9 cellular contexts compared by ENCODE assay signal in the genomic region with DNA sequence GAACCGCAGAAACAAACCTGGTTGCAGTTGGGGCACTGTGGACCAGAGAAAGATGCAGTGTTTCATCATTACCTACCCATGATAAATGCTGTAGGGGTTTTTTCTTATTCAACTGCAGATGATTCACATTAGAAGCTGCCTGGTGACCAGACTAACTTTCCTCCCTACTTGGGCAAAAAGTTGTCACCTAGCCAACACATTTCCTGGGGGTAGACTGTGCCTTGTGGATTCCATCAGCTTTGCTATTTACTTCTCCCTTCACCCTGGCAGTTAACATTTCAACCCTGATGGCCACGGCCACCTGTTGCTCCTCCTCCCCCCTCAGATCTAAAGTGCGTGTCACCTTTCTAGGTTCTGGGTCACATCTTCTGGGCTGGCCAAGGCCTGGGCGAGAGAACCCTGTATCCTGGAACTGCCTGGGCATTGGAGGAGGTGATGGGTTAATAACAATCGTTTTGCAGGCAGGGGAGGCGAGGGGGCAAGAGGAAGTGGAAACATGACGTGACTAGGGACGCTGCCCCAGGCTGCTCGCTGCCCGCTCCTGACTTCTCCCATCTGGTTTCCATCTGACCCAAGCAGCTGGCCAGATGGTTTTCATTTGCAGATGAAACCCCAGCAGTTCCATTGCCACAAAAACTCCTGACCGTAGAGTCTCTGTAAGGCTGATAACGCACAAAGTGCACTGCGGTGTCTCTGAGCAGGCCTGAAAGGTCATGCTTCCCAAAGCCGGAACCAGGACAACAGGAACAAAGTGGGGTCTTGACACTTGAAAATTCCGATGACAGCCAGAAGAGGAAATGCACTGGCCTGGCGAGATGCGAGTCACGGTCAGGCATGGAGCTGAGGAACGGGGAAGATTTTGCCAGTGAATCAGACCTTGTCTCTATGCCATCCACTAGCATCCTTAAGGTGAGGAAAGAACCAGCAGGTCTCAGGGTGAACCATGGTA.
DNase-seq lines count a peak whose midpoint lies in the region; ATAC-seq, FAIRE-seq and TF ChIP-seq lines count a peak whose summit lies in the region.
"Had no signal": no experiment of that assay in that cellular context is flagged by ENCODE, and none has a peak within 500 bp of the region (broad histone marks: within the 10 kb centered on the region; RNA-seq: fewer than 3 reads in every experiment).

No MANE protein-coding gene starts in this region.

- FAIRE-seq in HTR-8/SVneo (lab: Jason Lieb, UNC) (peak; percentile 67), islet of Langerhans (lab: Jason Lieb, UNC) (peak; percentile 51)
- FAIRE-seq: endometrium had no signal

- TF ChIP-seq CTCF in AG09309 (IDR thresholded peaks at IDR 0.05; ENCODE audit: control insufficient read depth, insufficient read depth, low read depth, low read length, missing control alignments): no peak

- peaks cover 34% of the 10 kb centered on the region for H3K36me3 Mint-ChIP-seq in stimulated activated memory B cell treated with anti-CD40 and anti-IgM and Interleukin-4, amounts not matched to agents 10 μg/mL and 1 μg/mL and 100 μg/mL, for 72 hours

- DNase-seq in AG09309 (ENCODE audit: low read depth) (peak; percentile 88), HTR-8/SVneo (ENCODE audit: insufficient read length, low spot score) (peak; percentile 69), astrocyte of the hippocampus (ENCODE audit: low read depth, low spot score) (peak; percentile 86), DMS153 (lab: John Stamatoyannopoulos, UW) (no peak)
- DNase-seq in activated effector memory CD4-positive, alpha-beta T cell treated with Interleukin-2 at 50 U/mL for 16 hours: no peak

- no peaks in the 10 kb centered on the region for H3K9me3 Mint-ChIP-seq in stimulated activated memory B cell treated with anti-CD40 and anti-IgM and Interleukin-4, amounts not matched to agents 10 μg/mL and 1 μg/mL and 100 μg/mL, for 72 hours

- H3K27ac Mint-ChIP-seq in stimulated activated memory B cell treated with anti-CD40 and anti-IgM and Interleukin-4, amounts not matched to agents 10 μg/mL and 1 μg/mL and 100 μg/mL, for 72 hours: peak overlapping the region; percentile 78

- H3K4me3 Mint-ChIP-seq in stimulated activated memory B cell treated with anti-CD40 and anti-IgM and Interleukin-4, amounts not matched to agents 10 μg/mL and 1 μg/mL and 100 μg/mL, for 72 hours: peak overlapping the region; percentile 16

- H3K4me3 ChIP-seq in AG09309 (ENCODE audit: control insufficient read depth, low read depth, low read length): no peak overlapping the region

- peak; percentile 62 for ATAC-seq in stimulated activated memory B cell treated with anti-CD40 and anti-IgM and Interleukin-4, amounts not matched to agents 10 μg/mL and 1 μg/mL and 100 μg/mL, for 72 hours
- no peak for ATAC-seq in HG03457 (IDR thresholded peaks at IDR 0.05; ENCODE audit: unreplicated experiment)

- no peaks in the 10 kb centered on the region for H3K27me3 Mint-ChIP-seq in stimulated activated memory B cell treated with anti-CD40 and anti-IgM and Interleukin-4, amounts not matched to agents 10 μg/mL and 1 μg/mL and 100 μg/mL, for 72 hours

- peaks cover 96% of the 10 kb centered on the region for H3K4me1 Mint-ChIP-seq in stimulated activated memory B cell treated with anti-CD40 and anti-IgM and Interleukin-4, amounts not matched to agents 10 μg/mL and 1 μg/mL and 100 μg/mL, for 72 hours

Comparison
In these comparisons a context has a peak if more than half of its experiments do, and no peak if none do; other contexts are left out.
1. DNase-seq: peak in AG09309 (single experiment), HTR-8/SVneo (single experiment) and astrocyte of the hippocampus (single experiment); none in activated effector memory CD4-positive, alpha-beta T cell treated with Interleukin-2 at 50 U/mL for 16 hours (single experiment) and DMS153 (single experiment).